ENCODE assay signal across 9 cellular contexts in the genomic region with DNA sequence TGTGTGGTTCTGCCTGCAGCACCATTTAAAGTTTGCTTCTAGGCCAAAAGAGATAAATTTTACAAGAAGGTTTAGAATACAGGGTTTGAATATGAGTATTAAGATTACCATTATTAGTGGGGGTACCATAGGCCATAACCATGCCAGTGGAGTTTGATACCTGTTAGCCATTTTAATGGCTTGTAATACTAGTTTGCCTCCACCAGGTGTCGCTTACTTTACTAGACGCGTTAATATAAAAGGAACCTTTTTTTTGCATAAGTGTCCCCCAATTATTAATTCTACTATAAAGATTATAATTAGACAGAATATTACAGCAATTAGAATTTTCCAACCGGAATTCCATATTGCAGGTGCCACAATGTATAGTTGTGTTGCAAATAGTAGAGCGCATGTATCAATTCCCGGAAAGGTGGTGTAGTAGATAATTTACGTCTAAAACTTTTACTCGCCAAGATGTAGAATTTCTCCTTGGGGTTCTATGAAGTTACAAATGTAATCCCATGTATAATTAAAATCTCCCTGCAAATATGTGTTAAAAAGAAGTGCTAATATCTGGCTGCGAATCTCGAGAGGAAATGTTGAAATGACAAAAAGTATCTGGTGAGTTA. TPM values are rescaled to one million over a fixed set of nuclear protein-coding genes. Genes with fewer than 3 reads are reported as not detected.
DNase-seq lines count a peak whose midpoint lies in the region; ATAC-seq and TF ChIP-seq lines count a peak whose summit lies in the region.
"Had no signal": no experiment of that assay in that cellular context is flagged by ENCODE, and none has a peak within 500 bp of the region (broad histone marks: within the 10 kb centered on the region; RNA-seq: fewer than 3 reads in every experiment).

No MANE protein-coding gene starts in this region.

- no peaks in the 10 kb centered on the region for H3K27me3 ChIP-seq in OCI-LY1 (ENCODE audit: insufficient read depth, low read length)
- H3K27me3 ChIP-seq in testis: no peaks in the 10 kb centered on the region
- H3K27me3 ChIP-seq in MG63: no peaks in the 10 kb centered on the region

- no peak overlapping the region for H3K27ac Mint-ChIP-seq in activated T-cell treated with anti-CD3 and anti-CD28 coated beads, Interleukin-2, amount 50 U/mL, for 72 hours
- H3K27ac Mint-ChIP-seq: activated CD8-positive, alpha-beta memory T cell treated with anti-CD3 and anti-CD28 coated beads, Interleukin-2, amount 10 ng/mL, durations not matched to agents 7 days and 5 days had no signal

- no peak for ATAC-seq in activated T-cell treated with anti-CD3 and anti-CD28 coated beads, Interleukin-2, amount 50 U/mL, for 72 hours (replicated peaks in 1 of 2)
- ATAC-seq: activated CD8-positive, alpha-beta memory T cell treated with anti-CD3 and anti-CD28 coated beads, Interleukin-2, amount 10 ng/mL, durations not matched to agents 7 days and 5 days had no signal

- H3F3A ChIP-seq in OCI-LY1 (ENCODE audit: insufficient read depth, low read length): no peaks in the 10 kb centered on the region

- H3K9ac ChIP-seq in OCI-LY1 (ENCODE audit: low read length): no peak overlapping the region

- peak; percentile 6 to 10 for DNase-seq in activated T-cell treated with anti-CD3 and anti-CD28 coated beads, Interleukin-2, amount 50 U/mL, for 72 hours
- DNase-seq in activated T-cell treated with anti-CD3 and anti-CD28 coated beads, Interleukin-2, amount 50 U/mL, for 48 hours: no peak
- peak; percentile 16 to 33 for DNase-seq in erythroblast (lab: John Stamatoyannopoulos, UW)
- DNase-seq in testis: peak; percentile 39
- no peak for DNase-seq in MG63
- DNase-seq in lower leg skin (ENCODE audit: low spot score in 2 of 2): no peak
- DNase-seq in GM19238 (ENCODE audit: insufficient read length, low spot score): no peak
- DNase-seq: activated CD8-positive, alpha-beta memory T cell treated with anti-CD3 and anti-CD28 coated beads, Interleukin-2, amount 10 ng/mL, durations not matched to agents 7 days and 5 days had no signal

- no peaks in the 10 kb centered on the region for H3K9me3 ChIP-seq in OCI-LY1 (ENCODE audit: low read length)
- no peaks in the 10 kb centered on the region for H3K9me3 ChIP-seq in testis
- H3K9me3 ChIP-seq in MG63: no peaks in the 10 kb centered on the region

- no peak overlapping the region for H3K4me3 ChIP-seq in OCI-LY1 (ENCODE audit: low read depth, low read length, poor library complexity, severe bottlenecking)
- no peak overlapping the region for H3K4me3 ChIP-seq in testis
- H3K4me3 ChIP-seq in MG63: no peak overlapping the region
- H3K4me3 ChIP-seq in lower leg skin (ENCODE audit: low read depth, poor library complexity, severe bottlenecking): no peak overlapping the region

- no peaks in the 10 kb centered on the region for H3K9me2 ChIP-seq in OCI-LY1 (ENCODE audit: low read depth, low read length)

- H3K27me3 Mint-ChIP-seq in activated T-cell treated with anti-CD3 and anti-CD28 coated beads, Interleukin-2, amount 50 U/mL, for 72 hours (ENCODE audit: low read depth): peaks cover 49% of the 10 kb centered on the region

- no peak overlapping the region for H3K4me2 ChIP-seq in OCI-LY1 (ENCODE audit: low read length)

- no peaks in the 10 kb centered on the region for H4K20me1 ChIP-seq in OCI-LY1 (ENCODE audit: insufficient read depth, low read length)

- no peak overlapping the region for H3K27ac ChIP-seq in OCI-LY1 (ENCODE audit: low read depth, low read length, poor library complexity, severe bottlenecking)
- H3K27ac ChIP-seq in testis: no peak overlapping the region

- H3K36me3 Mint-ChIP-seq in activated T-cell treated with anti-CD3 and anti-CD28 coated beads, Interleukin-2, amount 50 U/mL, for 72 hours (ENCODE audit: insufficient read depth in 2 of 2): no peaks in the 10 kb centered on the region
- H3K36me3 Mint-ChIP-seq: activated CD8-positive, alpha-beta memory T cell treated with anti-CD3 and anti-CD28 coated beads, Interleukin-2, amount 10 ng/mL, durations not matched to agents 7 days and 5 days had no signal

- TF ChIP-seq CTCF in OCI-LY1 (IDR thresholded peaks at IDR 0.05; ENCODE audit: low read length) (peak; percentile 72), testis (IDR thresholded peaks at IDR 0.05) (peak; percentile 34 to 76 (median 38)), lower leg skin (IDR thresholded peaks at IDR 0.05) (no peak)

- no peaks in the 10 kb centered on the region for H3K9me3 Mint-ChIP-seq in activated T-cell treated with anti-CD3 and anti-CD28 coated beads, Interleukin-2, amount 50 U/mL, for 72 hours

- H2AFZ ChIP-seq in OCI-LY1 (ENCODE audit: low read length): no peak overlapping the region

- H3K79me2 ChIP-seq in OCI-LY1 (ENCODE audit: insufficient read depth, low read length): no peaks in the 10 kb centered on the region

- TF ChIP-seq POLR2A in erythroblast (IDR thresholded peaks at IDR 0.05; ENCODE audit: low read length): no peak
- TF ChIP-seq POLR2A in testis (IDR thresholded peaks at IDR 0.05): no peak
- no peak for TF ChIP-seq POLR2A in lower leg skin (IDR thresholded peaks at IDR 0.05)

- WGBS in testis, 2 donors: 58 to 60% methylated on average over 10 of the region's 10 CpGs
- WGBS in lower leg skin, 2 donors: 74 to 75% methylated on average over 10 of the region's 10 CpGs

- H3K4me1 ChIP-seq in OCI-LY1 (ENCODE audit: insufficient read depth, low read length, severe bottlenecking): no peaks in the 10 kb centered on the region
- no peaks in the 10 kb centered on the region for H3K4me1 ChIP-seq in testis

- H3K36me3 ChIP-seq in OCI-LY1 (ENCODE audit: insufficient read depth, low read length): no peaks in the 10 kb centered on the region
- no peaks in the 10 kb centered on the region for H3K36me3 ChIP-seq in testis (ENCODE audit: low read depth, missing control alignments)
- H3K36me3 ChIP-seq in MG63: no peaks in the 10 kb centered on the region

- H3K4me3 Mint-ChIP-seq in activated T-cell treated with anti-CD3 and anti-CD28 coated beads, Interleukin-2, amount 50 U/mL, for 72 hours: no peak overlapping the region
- H3K4me3 Mint-ChIP-seq: activated CD8-positive, alpha-beta memory T cell treated with anti-CD3 and anti-CD28 coated beads, Interleukin-2, amount 10 ng/mL, durations not matched to agents 7 days and 5 days had no signal

- no peaks in the 10 kb centered on the region for H3K4me1 Mint-ChIP-seq in activated T-cell treated with anti-CD3 and anti-CD28 coated beads, Interleukin-2, amount 50 U/mL, for 72 hours (ENCODE audit: low read depth)

- intact Hi-C loops in testis (cut with DNase I; ENCODE audit: low total_unique reads) (no loop called here), lower leg skin (cut with DNase I; ENCODE audit: low total_unique reads) (no loop called here)

RNA-seq across cellular contexts. Expression of a gene that starts 16.1 kb away (rescaled TPM):
- total RNA-seq in activated T-cell treated with anti-CD3 and anti-CD28 coated beads, Interleukin-2, amount 50 U/mL, for 72 hours: not detected
- total RNA-seq in testis (10 to 100 TPM; 31.4 to 75.4 TPM), lower leg skin (not detected)
- polyA plus RNA-seq in testis (ENCODE audit: insufficient read depth, low read depth, low replicate concordance): 167 TPM
- not detected in 2 replicates for total RNA-seq in MG63 (2014; rRNA removed; shearing (Covaris generic); ENCODE audit: low replicate concordance)
- total RNA-seq: activated CD8-positive, alpha-beta memory T cell treated with anti-CD3 and anti-CD28 coated beads, Interleukin-2, amount 10 ng/mL, durations not matched to agents 7 days and 5 days had no signal

RNA-seq across cellular contexts. Expression of a gene that starts 35.1 kb away (rescaled TPM):
- total RNA-seq in activated T-cell treated with anti-CD3 and anti-CD28 coated beads, Interleukin-2, amount 50 U/mL, for 72 hours: not detected
- total RNA-seq in testis (10 to 100 TPM in 1 of 2 donors, 1 to 10 TPM in 1; 5.7 to 11.9 TPM), lower leg skin (1 to 10 TPM; 2.4 to 5.7 (median 2.8) TPM)
- 8.9 TPM for polyA plus RNA-seq in testis (ENCODE audit: insufficient read depth, low read depth, low replicate concordance)
- not detected in 2 replicates for total RNA-seq in MG63 (2014; rRNA removed; shearing (Covaris generic); ENCODE audit: low replicate concordance)
- total RNA-seq: activated CD8-positive, alpha-beta memory T cell treated with anti-CD3 and anti-CD28 coated beads, Interleukin-2, amount 10 ng/mL, durations not matched to agents 7 days and 5 days had no signal

RNA-seq across cellular contexts. Expression of a gene that starts 53.1 kb away (rescaled TPM):
- total RNA-seq in activated T-cell treated with anti-CD3 and anti-CD28 coated beads, Interleukin-2, amount 50 U/mL, for 72 hours: not detected
- total RNA-seq in testis (100 to 1,000 TPM in 1 of 2 donors, 10 to 100 TPM in 1; 32.7 to 154 TPM), lower leg skin (1 to 10 TPM in 1 of 4 donors, under 1 TPM in 2, not detected in 1; 0.10 to 1.2 (median 0.38) TPM)
- 127 TPM for polyA plus RNA-seq in testis (ENCODE audit: insufficient read depth, low read depth, low replicate concordance)
- total RNA-seq in MG63 (2014; rRNA removed; shearing (Covaris generic); ENCODE audit: low replicate concordance): not detected in 2 replicates
- total RNA-seq: activated CD8-positive, alpha-beta memory T cell treated with anti-CD3 and anti-CD28 coated beads, Interleukin-2, amount 10 ng/mL, durations not matched to agents 7 days and 5 days had no signal

Comparison
In these comparisons a context has a peak if more than half of its experiments do, and no peak if none do; other contexts are left out.
1. DNase-seq: peak in activated T-cell treated with anti-CD3 and anti-CD28 coated beads, Interleukin-2, amount 50 U/mL, for 72 hours (2 of 2), erythroblast (2 of 2) and testis (single experiment); none in activated T-cell treated with anti-CD3 and anti-CD28 coated beads, Interleukin-2, amount 50 U/mL, for 48 hours (0 of 2), MG63 (single experiment), lower leg skin (0 of 2) and GM19238 (single experiment).
2. CTCF ChIP-seq: peak in OCI-LY1 (single experiment) and testis (3 of 3); none in lower leg skin (0 of 3).
3. RNA of a gene that starts 16.1 kb away (total RNA-seq): 31.4 to 75.4 TPM in testis; not detected in activated T-cell treated with anti-CD3 and anti-CD28 coated beads, Interleukin-2, amount 50 U/mL, for 72 hours, not detected in MG63 and not detected in lower leg skin; every median in the first group is over 10 times any median in the second.
4. RNA of a gene that starts 53.1 kb away (total RNA-seq): 32.7 to 154 TPM in testis; 0.10 to 1.2 TPM in lower leg skin, not detected in activated T-cell treated with anti-CD3 and anti-CD28 coated beads, Interleukin-2, amount 50 U/mL, for 72 hours and not detected in MG63; every median in the first group is over 10 times any median in the second.